In the genomic region with DNA sequence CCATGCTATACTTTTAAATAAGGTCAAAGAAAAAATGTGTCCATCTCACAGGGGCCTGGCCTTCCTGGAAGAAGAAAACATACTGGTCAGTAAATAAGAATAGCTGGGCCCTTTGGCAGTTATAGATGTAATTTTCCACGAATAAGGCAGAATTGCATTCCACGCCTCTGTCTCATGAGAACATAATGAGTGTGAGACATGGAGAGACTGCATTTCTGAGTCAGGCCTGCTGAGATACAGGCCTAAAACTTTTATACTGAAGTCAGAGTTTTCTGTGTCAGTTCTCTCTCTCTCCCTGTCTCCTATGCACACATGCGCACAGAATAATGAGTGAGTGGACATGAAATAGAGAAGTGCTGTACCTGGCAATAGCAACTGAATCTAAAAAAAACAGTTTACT, we compare ENCODE assay signal across 11 cellular contexts. TPM values are rescaled to one million over a fixed set of nuclear protein-coding genes. Genes with fewer than 3 reads are reported as not detected.
A peak's percentile ranks its signal among the peaks of the same experiment; 100 is the strongest.
DNase-seq lines count a peak whose midpoint lies in the region; ATAC-seq and TF ChIP-seq lines count a peak whose summit lies in the region.
"Had no signal": no experiment of that assay in that cellular context is flagged by ENCODE, and none has a peak within 500 bp of the region (broad histone marks: within the 10 kb centered on the region; RNA-seq: fewer than 3 reads in every experiment).

No MANE protein-coding gene starts in this region.

- no peak overlapping the region for H3K4ac ChIP-seq in mesendoderm (ENCODE audit: low read depth, low read length)

- no peak overlapping the region for H2AK5ac ChIP-seq in mesendoderm (ENCODE audit: low read length)

- H3K23ac ChIP-seq in mesendoderm (ENCODE audit: low read length): no peak overlapping the region

- H3K79me2 ChIP-seq in mammary epithelial cell (ENCODE audit: insufficient read depth, low read length): no peaks in the 10 kb centered on the region
- H3K79me2 ChIP-seq in mesendoderm (ENCODE audit: control insufficient read depth, insufficient read depth, low read length): no peaks in the 10 kb centered on the region

- H4K8ac ChIP-seq in mesendoderm (ENCODE audit: low read depth, low read length): no peak overlapping the region

- TF ChIP-seq CTCF in mammary epithelial cell (conservative IDR thresholded peaks at IDR 0.05 in 1 of 2, IDR thresholded peaks at IDR 0.05 in 1 of 2; ENCODE audit: extremely low read depth in 1 of 2, insufficient read depth in 1 of 2, low read depth in 1 of 2, low read length in 2 of 2): no peak
- no peak for TF ChIP-seq CTCF in tibial artery (IDR thresholded peaks at IDR 0.05)

- H3K36me3 ChIP-seq in mammary epithelial cell (ENCODE audit: insufficient read depth, low read length): no peaks in the 10 kb centered on the region
- no peaks in the 10 kb centered on the region for H3K36me3 ChIP-seq in tibial artery
- no peaks in the 10 kb centered on the region for H3K36me3 ChIP-seq in mesendoderm (ENCODE audit: control insufficient read depth, insufficient read depth, low read length)

- H4K20me1 ChIP-seq in mammary epithelial cell (ENCODE audit: insufficient read depth, low read length): no peaks in the 10 kb centered on the region

- H3K4me1 ChIP-seq in mammary epithelial cell (ENCODE audit: insufficient read depth, low read length) (peaks cover 5% of the 10 kb centered on the region), tibial artery (peaks cover 0 to 20% (median 12%) of the 10 kb centered on the region in 4 donors), mesendoderm (ENCODE audit: control insufficient read depth, low read depth, low read length) (no peaks in the 10 kb centered on the region)

- no peaks in the 10 kb centered on the region for H3K9me3 ChIP-seq in mammary epithelial cell (replicated peaks; ENCODE audit: insufficient read depth, low read length)
- H3K9me3 ChIP-seq in tibial artery: no peaks in the 10 kb centered on the region

- H3K27me3 ChIP-seq in mammary epithelial cell (ENCODE audit: insufficient read depth, low read length) (no peaks in the 10 kb centered on the region), tibial artery (no peaks in the 10 kb centered on the region), mesendoderm (ENCODE audit: insufficient read depth, low read length, poor library complexity) (no peaks in the 10 kb centered on the region)

- no peak overlapping the region for H2AFZ ChIP-seq in mammary epithelial cell (ENCODE audit: low read depth, low read length)

- peak; percentile 51 for DNase-seq in HS-5 (ENCODE audit: low read depth)
- DNase-seq in mammary epithelial cell: peak; percentile 68
- peak; percentile 84 for DNase-seq in kidney tubule cell (ENCODE audit: low spot score)
- DNase-seq in tibial artery: no peak
- DNase-seq in mesendoderm: no peak
- no peak for DNase-seq in DMS153 treated with DMSO at 0.1 percent for 48 hours (lab: John Stamatoyannopoulos, UW; ENCODE audit: unreplicated experiment)
- DNase-seq: activated CD8-positive, alpha-beta T cell treated with anti-CD3 and anti-CD28 coated beads for 36 hours; amygdala; naive B cell had no signal

- H3K4me2 ChIP-seq in mammary epithelial cell (ENCODE audit: insufficient read depth, low read depth, low read length) (no peak overlapping the region), mesendoderm (ENCODE audit: low read length) (no peak overlapping the region)

- no peak overlapping the region for H2BK5ac ChIP-seq in mesendoderm (ENCODE audit: low read length)

- CTCF ChIA-PET in mammary epithelial cell (lab: Charles Lee; ENCODE audit: low non-redundant PET): no interaction called here

- H3K9ac ChIP-seq in mammary epithelial cell (ENCODE audit: insufficient read depth, low read length) (no peak overlapping the region), mesendoderm (ENCODE audit: low read length) (no peak overlapping the region)

- H2BK15ac ChIP-seq in mesendoderm (replicated peaks; ENCODE audit: low read depth): no peak overlapping the region

- H3K56ac ChIP-seq in mesendoderm (ENCODE audit: low read length): no peak overlapping the region

- H3K79me1 ChIP-seq in mesendoderm (ENCODE audit: low read length): no peaks in the 10 kb centered on the region

- no TSS peak for BruUV-seq in mammary epithelial cell (replicated peaks; lab: Mats Ljungman, UMichigan)

- H4K5ac ChIP-seq in mesendoderm (ENCODE audit: low read length): no peak overlapping the region

- no peak overlapping the region for H3K27ac ChIP-seq in mammary epithelial cell (ENCODE audit: insufficient read depth, low read depth, low read length)
- H3K27ac ChIP-seq in tibial artery: peak overlapping the region; percentile 71 to 79
- H3K27ac ChIP-seq in mesendoderm (ENCODE audit: low read depth, low read length): no peak overlapping the region

- WGBS in mammary epithelial cell (ENCODE audit: low coverage, missing lambda C conversion rate): 62% methylated on average over 3 of the region's 3 CpGs
- no CpG with 5 or more reads among the region's 3 CpGs for WGBS in mesendoderm (ENCODE audit: extremely low coverage, insufficient coverage, low lambda C conversion rate)

- intact Hi-C loops in mammary epithelial cell (cut with micrococcal nuclease): no loop called here
- intact Hi-C loops in tibial artery (cut with DNase I; ENCODE audit: low total_unique reads): no loop called here

- no peak overlapping the region for H3K18ac ChIP-seq in mesendoderm (ENCODE audit: low read length)

- ATAC-seq in GM21526 (IDR thresholded peaks at IDR 0.05; ENCODE audit: low FRiP score, unreplicated experiment) (no peak), GM19452 (IDR thresholded peaks at IDR 0.05; ENCODE audit: unreplicated experiment) (no peak)
- ATAC-seq: activated CD8-positive, alpha-beta T cell treated with anti-CD3 and anti-CD28 coated beads for 36 hours had no signal

- in situ Hi-C loops in mammary epithelial cell (cut with MboI; ENCODE audit: low sequenced_read_pairs in 2 of 2): no loop called here

- dilution Hi-C loops in mammary epithelial cell (cut with HindIII; ENCODE audit: low sequenced_read_pairs): no loop called here

- H3K4me3 ChIP-seq in mammary epithelial cell (replicated peaks in 1 of 3; ENCODE audit: insufficient read depth in 1 of 3, low read depth in 2 of 3, low read length in 3 of 3) (no peak overlapping the region), tibial artery (no peak overlapping the region), mesendoderm (ENCODE audit: low read length) (no peak overlapping the region)

- no peak overlapping the region for H2BK120ac ChIP-seq in mesendoderm (ENCODE audit: low read depth, low read length)

RNA-seq across cellular contexts. Expression of gene IL1R1, which starts 20.4 kb away (rescaled TPM):
- total RNA-seq in mammary epithelial cell: 1 to 10 TPM; 7.7 to 8.7 TPM
- polyA plus RNA-seq in mammary epithelial cell: 6.9 TPM
- polyA minus RNA-seq in mammary epithelial cell: 6.4 TPM
- 0.77 TPM for polyA plus RNA-seq in mesendoderm (2013, experiment 1 of 2)
- 0.52 TPM for polyA plus RNA-seq in mesendoderm (2013, experiment 2 of 2)

Comparison
In these comparisons a context has a peak if more than half of its experiments do, and no peak if none do; other contexts are left out.
1. DNase-seq: peak in HS-5 (single experiment), mammary epithelial cell (single experiment) and kidney tubule cell (single experiment); none in tibial artery (0 of 2), mesendoderm (single experiment) and DMS153 treated with DMSO at 0.1 percent for 48 hours (single experiment).
2. H3K27ac ChIP-seq: peak in tibial artery (2 of 2); none in mammary epithelial cell (single experiment) and mesendoderm (single experiment).